Comparison of ENCODE assay signal across 10 cellular contexts in the genomic region with DNA sequence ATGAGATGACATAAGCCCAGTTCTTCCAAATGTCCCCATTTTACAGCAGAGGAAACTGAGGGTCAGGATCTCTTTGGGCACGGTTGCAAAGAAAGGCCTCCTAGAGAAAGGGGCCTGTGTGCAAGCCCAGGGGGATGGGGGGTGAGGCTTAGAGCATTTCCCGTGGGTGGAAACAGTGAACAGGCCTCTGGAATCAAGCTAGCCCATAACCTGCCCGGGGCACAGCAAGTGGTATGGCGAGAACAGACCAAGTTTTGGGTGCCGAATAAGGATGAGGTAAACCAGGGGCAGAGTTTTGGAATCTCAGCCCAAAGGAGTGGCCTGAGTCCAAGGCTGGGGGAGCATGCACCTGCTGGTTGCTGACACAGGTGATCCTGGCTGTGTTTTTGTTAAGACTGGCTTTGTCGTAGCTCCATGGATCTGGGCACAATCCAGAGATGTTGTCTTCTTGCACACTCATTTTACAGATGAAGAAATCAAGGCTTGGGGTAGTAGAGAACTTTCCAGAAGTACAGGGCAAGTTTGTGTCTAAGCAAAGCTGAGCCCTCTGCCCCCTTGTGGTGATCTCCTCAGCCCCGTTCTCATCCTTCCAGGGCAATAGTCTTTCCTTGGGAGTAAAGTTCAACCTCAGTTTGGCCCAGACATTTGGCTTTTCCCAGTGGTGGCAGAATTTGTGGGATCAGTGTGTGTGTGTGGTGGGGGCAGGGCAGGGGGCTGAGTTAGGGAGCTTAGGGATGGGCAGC. TPM values are rescaled to one million over a fixed set of nuclear protein-coding genes. Genes with fewer than 3 reads are reported as not detected.
DNase-seq lines count a peak whose midpoint lies in the region; ATAC-seq, FAIRE-seq and TF ChIP-seq lines count a peak whose summit lies in the region.
"Had no signal": no experiment of that assay in that cellular context is flagged by ENCODE, and none has a peak within 500 bp of the region (broad histone marks: within the 10 kb centered on the region; RNA-seq: fewer than 3 reads in every experiment).

No MANE protein-coding gene starts in this region.

- no peak overlapping the region for H2BK15ac ChIP-seq in H9 (ENCODE audit: low read depth, low read length)

- H2AK5ac ChIP-seq in H9 (ENCODE audit: insufficient read length, low read length): no peak overlapping the region

- H3T11ph ChIP-seq in H9 (ENCODE audit: low read length): no peak overlapping the region

- no peak overlapping the region for H2AFZ ChIP-seq in H9 (ENCODE audit: low read length)
- no peak overlapping the region for H2AFZ ChIP-seq in GM12878 (ENCODE audit: control insufficient read depth, low read depth, low read length)

- H3K4me1 Mint-ChIP-seq in H9: peaks cover 0 to 3% of the 10 kb centered on the region in 2 experiments; a peak in 1 of 4 replicates

- H3K4ac ChIP-seq in H9 (ENCODE audit: low read depth, low read length): no peak overlapping the region

- H3K9me3 ChIP-seq in H9 (ENCODE audit: control insufficient read depth, low read depth, low read length): no peaks in the 10 kb centered on the region
- H3K9me3 ChIP-seq in GM12878 (replicated peaks; ENCODE audit: control insufficient read depth, insufficient read depth, low read length): peaks cover 1% of the 10 kb centered on the region; the same call in 2 of the 3 replicates
- H3K9me3 ChIP-seq in left lung: no peaks in the 10 kb centered on the region

- H3K56ac ChIP-seq in H9 (ENCODE audit: insufficient read length, low read depth, low read length): no peak overlapping the region

- DNase-seq in CD1c-positive myeloid dendritic cell (ENCODE audit: extremely low spot score): peak; percentile 3
- peak; percentile 35 for DNase-seq in H9
- no peak for DNase-seq in GM12878 (ENCODE audit: low read depth, low spot score)
- no peak for DNase-seq in left lung
- DNase-seq in GM19240 (ENCODE audit: insufficient read length, low spot score): no peak
- DNase-seq in T1000 (lab: John Stamatoyannopoulos, UW): no peak
- no peak for DNase-seq in GM12891 (ENCODE audit: insufficient read length, low spot score)
- no peak for DNase-seq in HPDE6-E6E7 (ENCODE audit: extremely low spot score)
- DNase-seq: activated CD4-positive, alpha-beta T cell treated with anti-CD3 and anti-CD28 coated beads, Interleukin-2, amount 10 ng/mL, durations not matched to agents 7 days and 5 days had no signal

- H4K5ac ChIP-seq in H9 (ENCODE audit: insufficient read length, low read depth, low read length): no peak overlapping the region

- H3K14ac ChIP-seq in H9 (ENCODE audit: insufficient read depth, low read length): no peak overlapping the region

- no peaks in the 10 kb centered on the region for H4K20me1 ChIP-seq in H9 (ENCODE audit: control insufficient read depth, insufficient read depth, insufficient read length)
- no peaks in the 10 kb centered on the region for H4K20me1 ChIP-seq in GM12878 (ENCODE audit: control insufficient read depth, insufficient read depth)

- no peak overlapping the region for H2BK20ac ChIP-seq in H9 (ENCODE audit: low read depth, low read length, poor library complexity, severe bottlenecking)

- no peak for TF ChIP-seq POLR2A in GM12878 (IDR thresholded peaks at IDR 0.05; ENCODE audit: low read depth, low read length)
- TF ChIP-seq POLR2A in GM12891 (IDR thresholded peaks at IDR 0.05; ENCODE audit: low read depth, low read length): no peak

- H3K4me2 ChIP-seq in H9 (ENCODE audit: insufficient read depth, insufficient read length, low read length) (no peak overlapping the region), GM12878 (ENCODE audit: control insufficient read depth, insufficient read depth) (no peak overlapping the region)

- H3K4me3 ChIP-seq in GM12878 (no peak overlapping the region), left lung (no peak overlapping the region)

- no peaks in the 10 kb centered on the region for H3K27me3 ChIP-seq in H9 (ENCODE audit: insufficient read depth, low read length)
- no peaks in the 10 kb centered on the region for H3K27me3 ChIP-seq in GM12878 (replicated peaks in 1 of 2; ENCODE audit: control insufficient read depth in 2 of 2, insufficient read depth in 2 of 2, low read length in 1 of 2)
- H3K27me3 ChIP-seq in left lung: no peaks in the 10 kb centered on the region

- H4K8ac ChIP-seq in H9 (replicated peaks; ENCODE audit: insufficient read length, low read depth, low read length): no peak overlapping the region

- RAD21 ChIA-PET in GM12878 (lab: Charles Lee; ENCODE audit: unreplicated experiment): interaction anchor here (0.7 kb wide), 1 partner anchor 120 kb away, joined by 3 read pairs; no protein-coding TSS in a partner anchor

- no peaks in the 10 kb centered on the region for H3K36me3 ChIP-seq in GM12878 (ENCODE audit: control insufficient read depth in 2 of 2, insufficient read depth in 2 of 2, low read length in 1 of 2)
- no peaks in the 10 kb centered on the region for H3K36me3 ChIP-seq in left lung

- H3K27ac Mint-ChIP-seq in H9: no peak overlapping the region
- H3K27ac Mint-ChIP-seq: activated CD4-positive, alpha-beta T cell treated with anti-CD3 and anti-CD28 coated beads, Interleukin-2, amount 10 ng/mL, durations not matched to agents 7 days and 5 days had no signal

- H3K4me3 Mint-ChIP-seq in H9: no peak overlapping the region
- H3K4me3 Mint-ChIP-seq: activated CD4-positive, alpha-beta T cell treated with anti-CD3 and anti-CD28 coated beads, Interleukin-2, amount 10 ng/mL, durations not matched to agents 7 days and 5 days had no signal

- CTCF ChIA-PET in GM12878 (lab: Yijun Ruan, JAX): interaction anchor here (0.9 to 2.2 kb wide), 2 partner anchors 100 to 109 kb away, joined by 4 to 6 read pairs; no protein-coding TSS in a partner anchor

- H3K27me3 Mint-ChIP-seq in H9 (ENCODE audit: low read depth): peaks cover 10% of the 10 kb centered on the region

- no peaks in the 10 kb centered on the region for H3K36me3 Mint-ChIP-seq in H9 (ENCODE audit: insufficient read depth in 1 of 3, low read depth in 3 of 3)

- H2BK120ac ChIP-seq in H9 (ENCODE audit: low read depth, low read length, poor library complexity, severe bottlenecking): no peak overlapping the region

- POLR2A ChIA-PET in GM12878 (lab: Charles Lee): no interaction called here

- no peak for TF ChIP-seq EP300 in GM12878 (IDR thresholded peaks at IDR 0.05; ENCODE audit: borderline replicate concordance in 1 of 2, control insufficient read depth in 1 of 2, low read depth in 2 of 2, low read length in 2 of 2)

- H3K18ac ChIP-seq in H9 (ENCODE audit: insufficient read length, low read depth, low read length): no peak overlapping the region

- peaks cover 0 to 2% of the 10 kb centered on the region in 2 experiments; a peak in 2 of 5 replicates for H3K9me3 Mint-ChIP-seq in H9

- no peak overlapping the region for H3K27ac ChIP-seq in H9 (ENCODE audit: insufficient read length, low read depth, low read length)
- H3K27ac ChIP-seq in GM12878 (ENCODE audit: control insufficient read depth, insufficient read depth): no peak overlapping the region
- no peak overlapping the region for H3K27ac ChIP-seq in left lung

- no TSS peak for BruUV-seq in GM12878 (replicated peaks; lab: Mats Ljungman, UMichigan)

- in situ Hi-C loops in GM12878 (cut with MboI): no loop called here

- TF ChIP-seq CTCF in H9 (conservative IDR thresholded peaks at IDR 0.05) (peak; percentile 67), GM12878 (IDR thresholded peaks at IDR 0.05 in 2 of 3, conservative IDR thresholded peaks at IDR 0.05 in 1 of 3; ENCODE audit: control insufficient read depth in 2 of 3, extremely low read depth in 1 of 3, insufficient read depth in 1 of 3, low read depth in 3 of 3, low read length in 3 of 3) (peak in 1 of 3 experiments; percentile 29; a peak in 1 of 6 replicates), left lung (IDR thresholded peaks at IDR 0.05) (no peak)

- FAIRE-seq in GM12878 (lab: Jason Lieb, UNC): no peak
- no peak for FAIRE-seq in GM12891 (lab: Jason Lieb, UNC)

- no peaks in the 10 kb centered on the region for H3K79me1 ChIP-seq in H9 (ENCODE audit: insufficient read depth, low read depth, low read length, poor library complexity, severe bottlenecking)

- no peaks in the 10 kb centered on the region for H3K79me2 ChIP-seq in H9 (ENCODE audit: insufficient read depth, low read length)
- no peaks in the 10 kb centered on the region for H3K79me2 ChIP-seq in GM12878 (ENCODE audit: control insufficient read depth, insufficient read depth, low read length)

- TF ChIP-seq RAD21 in GM12878 (IDR thresholded peaks at IDR 0.05; ENCODE audit: insufficient read depth, low read depth, low read length): peak; percentile 32; the same call in 1 of the 2 replicates

- SMC1A ChIA-PET in GM12878 (lab: Charles Lee; ENCODE audit: uncharacterized antibody, unreplicated experiment): interaction anchor here (1.6 kb wide), 1 partner anchor 56 kb away, joined by 4 read pairs; no protein-coding TSS in a partner anchor

- H3K23me2 ChIP-seq in H9 (ENCODE audit: insufficient read length, low read depth, low read length, poor library complexity, severe bottlenecking): no peaks in the 10 kb centered on the region

- H3K23ac ChIP-seq in H9 (ENCODE audit: insufficient read length, low read depth, low read length): no peak overlapping the region

- no peak overlapping the region for H4K91ac ChIP-seq in H9 (ENCODE audit: insufficient read length, low read depth, low read length)

- no peak for ATAC-seq in GM12878
- ATAC-seq in left lung: peak; percentile 58

- no peak overlapping the region for H3K9ac ChIP-seq in H9 (ENCODE audit: extremely low read depth, insufficient read length, low read length)
- no peak overlapping the region for H3K9ac ChIP-seq in GM12878 (ENCODE audit: control insufficient read depth, insufficient read depth, low read length)

- H2BK12ac ChIP-seq in H9 (ENCODE audit: insufficient read length, low read depth, low read length): no peak overlapping the region

- H2BK5ac ChIP-seq in H9 (ENCODE audit: insufficient read length, low read length): no peak overlapping the region

- H3K4me1 ChIP-seq in H9 (ENCODE audit: insufficient read depth, low read length) (no peaks in the 10 kb centered on the region), GM12878 (ENCODE audit: control insufficient read depth, insufficient read depth, low read length) (no peaks in the 10 kb centered on the region; the same call in 1 of the 2 replicates), left lung (peaks cover 0 to 6% of the 10 kb centered on the region in 2 donors)

- intact Hi-C loops in GM12878 (cut with micrococcal nuclease; ENCODE audit: unreplicated experiment): no loop called here
- intact Hi-C loops in left lung (cut with DNase I): no loop called here

- no CpG with 5 or more reads among the region's 7 CpGs for WGBS in H9 (ENCODE audit: extremely low coverage, insufficient read length, low lambda C conversion rate)
- WGBS in GM12878 (ENCODE audit: insufficient coverage, insufficient replicate concordance, low lambda C conversion rate, missing lambda C conversion rate): 95% methylated on average over 7 of the region's 7 CpGs

RNA-seq across cellular contexts. Expression of a gene that starts 53.5 kb away (rescaled TPM):
- 0.15 and 0.22 TPM in 2 replicates for total RNA-seq in H9 (2021)
- total RNA-seq in GM12878 (2013; cell fraction: nucleolus; rRNA removed): 0.63 and 2.6 TPM in 2 replicates
- 0.40 TPM in 1 of 2 replicates, not detected in the other for total RNA-seq in GM12878 (2014; rRNA removed)
- 0.13 TPM in 1 of 2 replicates, not detected in the other for total RNA-seq in GM12878 (2014; rRNA removed; fragmentation: Illumina TruSeq; extraction: Trizol)
- total RNA-seq in GM12878 (2021): 0.18 and 0.53 TPM in 2 replicates
- polyA plus RNA-seq in GM12878 (2011; ENCODE audit: low read depth): 0.10 TPM
- polyA plus RNA-seq in GM12878 (2011; rRNA removed): 0.26 and 0.72 TPM in 2 replicates
- polyA plus RNA-seq in GM12878 (2011; cell fraction: cytosol; rRNA removed): 0.30 and 0.33 TPM in 2 replicates
- 0.44 and 0.73 TPM in 2 replicates for polyA plus RNA-seq in GM12878 (2011; cell fraction: nucleus; rRNA removed)
- polyA plus RNA-seq in GM12878 (2012): 0.52 and 0.55 TPM in 2 replicates
- 0.40 and 0.51 TPM in 2 replicates for polyA plus RNA-seq in GM12878 (2014; fragmentation: Illumina TruSeq; extraction: Trizol)
- under 1 TPM in 1 of 2 experiments, not detected in 1; 0.05 TPM for polyA plus RNA-seq in GM12878 (2014; fragmentation: Nextera tagmentation; extraction: Ambion mirVana)
- polyA plus RNA-seq in GM12878 (2014; rRNA removed): 0.19 and 0.29 TPM in 2 replicates
- polyA plus RNA-seq in GM12878 (2016; fragmentation: Nextera tagmentation; extraction: Ambion mirVana): not detected
- 0.22 and 0.57 TPM in 2 replicates for polyA minus RNA-seq in GM12878 (2011; rRNA and poly(A)+ RNA removed)
- polyA minus RNA-seq in GM12878 (2011; cell fraction: cytosol; rRNA and poly(A)+ RNA removed): not detected in 2 replicates
- polyA minus RNA-seq in GM12878 (2011; cell fraction: nucleus; rRNA and poly(A)+ RNA removed): 0.73 TPM in 1 of 2 replicates, not detected in the other
- under 1 TPM; 0.47 to 0.85 TPM for total RNA-seq in left lung
- 2.3 TPM for polyA plus RNA-seq in GM12891 (2012; ENCODE audit: low read depth, missing spikeins)
- total RNA-seq: activated CD4-positive, alpha-beta T cell treated with anti-CD3 and anti-CD28 coated beads, Interleukin-2, amount 10 ng/mL, durations not matched to agents 7 days and 5 days; myocyte had no signal

Comparison
In these comparisons a context has a peak if more than half of its experiments do, and no peak if none do; other contexts are left out.
1. DNase-seq: peak in CD1c-positive myeloid dendritic cell (single experiment) and H9 (single experiment); none in GM12878 (single experiment), left lung (0 of 2), GM19240 (single experiment), T1000 (single experiment), GM12891 (single experiment) and HPDE6-E6E7 (single experiment).